Comparison of ENCODE assay signal across 8 cellular contexts in genomic region chr6:27809939-27810767, GRCh38.
DNase-seq lines count a peak whose midpoint lies in the region; ATAC-seq, FAIRE-seq and TF ChIP-seq lines count a peak whose summit lies in the region.

No MANE protein-coding gene starts in this region.

- peaks cover 70% of the 10 kb centered on the region for H3K4me1 Mint-ChIP-seq in brain

- WGBS in iPS DF 6.9 (ENCODE audit: insufficient coverage, insufficient read length), result no CpG with 5 or more reads among the region's 51 CpGs

- peaks cover 19% of the 10 kb centered on the region for H3K27me3 Mint-ChIP-seq in brain

- ATAC-seq in HG02885 (IDR thresholded peaks at IDR 0.05; ENCODE audit: poor library complexity, unreplicated experiment) (peak; percentile 41), sciatic nerve (peak; percentile 88), HG03025 (IDR thresholded peaks at IDR 0.05; ENCODE audit: low FRiP score, unreplicated experiment) (no peak)

- H3K9me3 ChIP-seq in iPS DF 6.9 (ENCODE audit: control insufficient read depth, insufficient read depth, low read length), result no peaks in the 10 kb centered on the region

- peak overlapping the region; percentile 89 to 98 (median 96) for H3K4me3 Mint-ChIP-seq in brain

- peak; percentile 71 for FAIRE-seq in GM12892 (lab: Jason Lieb, UNC)

- no peaks in the 10 kb centered on the region for H3K27me3 ChIP-seq in iPS DF 6.9 (ENCODE audit: control insufficient read depth, insufficient read depth, low read length)

- H3K9me3 Mint-ChIP-seq in brain, result peaks cover 0 to 5% (median 3%) of the 10 kb centered on the region in 5 experiments

- peak overlapping the region; percentile 92 for H3K4me3 ChIP-seq in iPS DF 6.9 (ENCODE audit: low read length)

- intact Hi-C loops in sciatic nerve (cut with DNase I), result no loop called here

- no peak for TF ChIP-seq CTCF in brain (conservative IDR thresholded peaks at IDR 0.05)

- peak; percentile 100 for TF ChIP-seq POLR2A in GM12892 (IDR thresholded peaks at IDR 0.05; ENCODE audit: low read depth, low read length)

- H3K27ac ChIP-seq in iPS DF 6.9 (ENCODE audit: low read length), result no peak overlapping the region

- H3K36me3 ChIP-seq in iPS DF 6.9 (ENCODE audit: control insufficient read depth, insufficient read depth, low read length), result no peaks in the 10 kb centered on the region

- no peaks in the 10 kb centered on the region for H3K36me3 Mint-ChIP-seq in brain

- H3K27ac Mint-ChIP-seq in brain, result peak overlapping the region; percentile 82 to 98 (median 96)

- H3K4me1 ChIP-seq in iPS DF 6.9 (ENCODE audit: control insufficient read depth, insufficient read depth, low read length), result no peaks in the 10 kb centered on the region

- no peak for DNase-seq in GM12892 (ENCODE audit: insufficient read length)
- peak; percentile 96 for DNase-seq in NCI-H187 treated with DMSO at 0.1 percent for 48 hours (lab: John Stamatoyannopoulos, UW)
- DNase-seq in T-helper 9 cell, result peak; percentile 61
- no peak for DNase-seq in iPS DF 6.9 (ENCODE audit: low read depth, low spot score)
- DNase-seq in sciatic nerve (ENCODE audit: low spot score), result peak; percentile 89

Comparison
In these comparisons a context has a peak if more than half of its experiments do, and no peak if none do; other contexts are left out.
1. DNase-seq: peak in NCI-H187 treated with DMSO at 0.1 percent for 48 hours (single experiment), T-helper 9 cell (single experiment) and sciatic nerve (single experiment); none in GM12892 (single experiment) and iPS DF 6.9 (single experiment).